Comparison of ENCODE assay signal across 8 cellular contexts in the genomic region with DNA sequence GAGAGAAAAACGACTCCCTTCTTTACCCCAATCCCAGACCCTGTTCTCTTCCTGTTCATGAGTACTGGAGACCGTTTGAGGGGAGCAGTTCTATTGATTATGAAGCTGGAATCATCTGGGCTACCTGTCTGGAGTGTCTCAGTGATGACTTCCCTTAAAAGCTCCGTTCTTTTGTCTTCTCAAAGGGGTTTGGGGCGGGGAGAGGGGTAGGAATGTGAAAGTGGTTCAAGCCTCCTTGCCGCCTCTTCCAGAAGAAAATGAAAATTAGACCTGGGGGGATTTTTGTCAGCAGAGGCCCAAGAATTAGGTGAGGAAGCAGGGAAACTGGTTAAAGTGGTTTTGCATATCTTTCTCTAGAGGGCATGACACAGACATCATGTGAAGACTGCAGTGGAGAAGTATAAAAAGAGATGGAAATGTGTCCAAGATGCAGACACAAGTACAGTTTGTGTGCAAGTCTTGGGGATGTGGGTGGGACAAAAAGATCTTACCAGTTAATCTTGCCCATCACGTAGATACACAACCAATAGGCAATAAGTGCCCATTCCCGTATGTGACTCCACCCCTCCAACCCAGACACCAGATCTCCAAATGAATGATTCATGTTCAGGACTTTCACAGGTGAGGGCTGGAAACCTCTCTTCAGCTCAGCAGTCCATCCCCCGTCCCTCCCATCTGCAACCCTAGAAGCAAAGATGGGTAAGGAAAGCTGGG. TPM values are rescaled to one million over a fixed set of nuclear protein-coding genes. Genes with fewer than 3 reads are reported as not detected.
DNase-seq lines count a peak whose midpoint lies in the region; ATAC-seq and TF ChIP-seq lines count a peak whose summit lies in the region.

No MANE protein-coding gene starts in this region.

- H3K36me3 ChIP-seq in OCI-LY3 (replicated peaks; ENCODE audit: low read depth, low read length) (no peaks in the 10 kb centered on the region), muscle layer of duodenum (ENCODE audit: control insufficient read depth in 1 of 2, insufficient read depth in 2 of 2, low read length in 2 of 2) (peaks cover 3% of the 10 kb centered on the region in 2 donors)

- H3K4me3 Mint-ChIP-seq in activated T-cell treated with anti-CD3 and anti-CD28 coated beads, Interleukin-2, amount 50 U/mL, for 24 hours, result peak overlapping the region; percentile 30

- intact Hi-C loops in dorsolateral prefrontal cortex (cut with DNase I), result no loop called here

- peaks cover 36% of the 10 kb centered on the region for H3K4me1 Mint-ChIP-seq in activated T-cell treated with anti-CD3 and anti-CD28 coated beads, Interleukin-2, amount 50 U/mL, for 24 hours (ENCODE audit: low read depth)

- H3K27ac Mint-ChIP-seq in activated T-cell treated with anti-CD3 and anti-CD28 coated beads, Interleukin-2, amount 50 U/mL, for 24 hours, result peak overlapping the region; percentile 67

- H3K36me3 Mint-ChIP-seq in activated T-cell treated with anti-CD3 and anti-CD28 coated beads, Interleukin-2, amount 50 U/mL, for 24 hours (ENCODE audit: low read depth), result peaks cover 1% of the 10 kb centered on the region

- H3K9me3 Mint-ChIP-seq in activated T-cell treated with anti-CD3 and anti-CD28 coated beads, Interleukin-2, amount 50 U/mL, for 24 hours, result no peaks in the 10 kb centered on the region

- no peaks in the 10 kb centered on the region for H3K9me3 ChIP-seq in OCI-LY3 (ENCODE audit: insufficient read depth, low read length)
- no peaks in the 10 kb centered on the region for H3K9me3 ChIP-seq in muscle layer of duodenum (ENCODE audit: control insufficient read depth in 1 of 2, low read length in 2 of 2)

- DNase-seq in activated T-cell treated with anti-CD3 and anti-CD28 coated beads, Interleukin-2, amount 50 U/mL, for 24 hours, result no peak
- no peak for DNase-seq in activated T-cell treated with anti-CD3 and anti-CD28 coated beads, Interleukin-2, amount 50 U/mL, for 48 hours
- peak in 2 of 10 donors; percentile 46 to 70 for DNase-seq in dorsolateral prefrontal cortex
- DNase-seq in ureter (ENCODE audit: low spot score), result no peak

- no peaks in the 10 kb centered on the region for H3K27me3 Mint-ChIP-seq in activated T-cell treated with anti-CD3 and anti-CD28 coated beads, Interleukin-2, amount 50 U/mL, for 24 hours

- peak overlapping the region; percentile 43 for H3K4me2 ChIP-seq in OCI-LY3 (ENCODE audit: low read length)

- H2AFZ ChIP-seq in OCI-LY3 (ENCODE audit: low read depth, low read length), result peak overlapping the region; percentile 13; the same call in 1 of the 2 replicates

- H3K27me3 ChIP-seq in OCI-LY3 (ENCODE audit: low read depth, low read length), result no peaks in the 10 kb centered on the region
- H3K27me3 ChIP-seq in dorsolateral prefrontal cortex, result no peaks in the 10 kb centered on the region
- no peaks in the 10 kb centered on the region for H3K27me3 ChIP-seq in muscle layer of duodenum (ENCODE audit: low read depth, low read length)

- no peak for ATAC-seq in GM18868 (IDR thresholded peaks at IDR 0.05; ENCODE audit: unreplicated experiment)
- no peak for ATAC-seq in HG03108 (IDR thresholded peaks at IDR 0.05; ENCODE audit: unreplicated experiment)

- TF ChIP-seq CTCF in OCI-LY3 (IDR thresholded peaks at IDR 0.05; ENCODE audit: low read depth, low read length) (no peak), dorsolateral prefrontal cortex (IDR thresholded peaks at IDR 0.05 in 54 of 56, conservative IDR thresholded peaks at IDR 0.05 in 2 of 56; ENCODE audit: low read depth in 1 of 56, partially characterized antibody in 56 of 56) (no peak)

- H3K27ac ChIP-seq in OCI-LY3 (ENCODE audit: low read length), result no peak overlapping the region
- peak overlapping the region in 54 of 59 donors; percentile 29 to 95 (median 84) for H3K27ac ChIP-seq in dorsolateral prefrontal cortex
- peak overlapping the region; percentile 88 for H3K27ac ChIP-seq in muscle layer of duodenum (ENCODE audit: low read length)

- H3K4me3 ChIP-seq in OCI-LY3 (ENCODE audit: low read length) (peak overlapping the region; percentile 49), dorsolateral prefrontal cortex (peak overlapping the region in 58 of 59 donors; percentile 16 to 73 (median 59)), muscle layer of duodenum (ENCODE audit: low read depth in 1 of 2, low read length in 2 of 2) (peak overlapping the region; percentile 81 to 94)

- H4K20me1 ChIP-seq in OCI-LY3 (ENCODE audit: insufficient read depth, low read length), result no peaks in the 10 kb centered on the region

- H3K4me1 ChIP-seq in OCI-LY3 (ENCODE audit: low read length), result peaks cover 28% of the 10 kb centered on the region
- peaks cover 10 to 35% of the 10 kb centered on the region in 2 donors for H3K4me1 ChIP-seq in muscle layer of duodenum (ENCODE audit: control insufficient read depth in 1 of 2, insufficient read depth in 2 of 2, low read length in 2 of 2)

- no peaks in the 10 kb centered on the region for H3K79me2 ChIP-seq in OCI-LY3 (ENCODE audit: low read length)

- H3K9ac ChIP-seq in OCI-LY3 (ENCODE audit: low read length), result peak overlapping the region; percentile 7; the same call in 1 of the 2 replicates

RNA-seq across cellular contexts. Expression of a gene that starts 0.5 kb away (rescaled TPM):
- total RNA-seq in dorsolateral prefrontal cortex (10 to 100 TPM in 106 of 120 experiments, 1 to 10 TPM in 14; 5.4 to 32.3 (median 13.3) TPM), ureter (14.6 TPM)

RNA-seq across cellular contexts. Expression of a gene that starts 9.5 kb away (rescaled TPM):
- 10 to 100 TPM; 17.5 to 36.2 (median 25.7) TPM for total RNA-seq in dorsolateral prefrontal cortex
- total RNA-seq in ureter, result 54.2 TPM

RNA-seq across cellular contexts. Expression of a gene that starts 19.5 kb away (rescaled TPM):
- total RNA-seq in dorsolateral prefrontal cortex, result 100 to 1,000 TPM in 113 of 120 experiments, 10 to 100 TPM in 7; 78.3 to 287 (median 196) TPM
- 5.5 TPM for total RNA-seq in ureter

RNA-seq across cellular contexts. Expression of a gene that starts 37.8 kb away (rescaled TPM):
- 10 to 100 TPM; 10.4 to 23.1 (median 15.9) TPM for total RNA-seq in dorsolateral prefrontal cortex
- 16.4 TPM for total RNA-seq in ureter

Comparison
In these comparisons a context has a peak if more than half of its experiments do, and no peak if none do; other contexts are left out.
1. RNA of a gene that starts 19.5 kb away (total RNA-seq): 78.3 to 287 TPM in dorsolateral prefrontal cortex; 5.5 TPM in ureter (single experiment); every median in the first group is over 10 times any median in the second.
2. Peak in every context shown above with its lines, with median percentiles within 50 percentile points of each other: H3K4me3 ChIP-seq.